1 cellular context compared by ENCODE assay signal in genomic region chr19:33291623-33292534, GRCh38.
TF ChIP-seq lines count a peak whose summit lies in the region.

No MANE protein-coding gene starts in this region.

TF ChIP-seq in HepG2, 621 proteins besides CTCF, POLR2A, EP300 and RAD21 (continued from another document and continues in another):
- no peak for TF ChIP-seq SP4 (CRISPR knock-in tag; IDR thresholded peaks at IDR 0.05)
- TF ChIP-seq ZBTB14 (CRISPR knock-in tag; IDR thresholded peaks at IDR 0.05) = no peak
- TF ChIP-seq ZNF619 (CRISPR knock-in tag; IDR thresholded peaks at IDR 0.05) = no peak
- TF ChIP-seq IRX3 (CRISPR knock-in tag; IDR thresholded peaks at IDR 0.05; ENCODE audit: borderline replicate concordance, low read depth) = no peak
- TF ChIP-seq STAT5B (CRISPR knock-in tag; IDR thresholded peaks at IDR 0.05) = no peak
- TF ChIP-seq SNRNP70 (IDR thresholded peaks at IDR 0.05; ENCODE audit: low read depth, low read length) = no peak
- no peak for TF ChIP-seq NFYC (CRISPR knock-in tag; IDR thresholded peaks at IDR 0.05)
- TF ChIP-seq NONO (IDR thresholded peaks at IDR 0.05) = no peak
- no peak for TF ChIP-seq NONO (CRISPR knock-in tag; conservative IDR thresholded peaks at IDR 0.05)
- TF ChIP-seq MXD3 (CRISPR knock-in tag; IDR thresholded peaks at IDR 0.05) = no peak
- TF ChIP-seq HBP1 (CRISPR knock-in tag; IDR thresholded peaks at IDR 0.05; ENCODE audit: low read depth) = 0 out of 2 replicates have a peak, but pooled peaks have one; percentile 7
- TF ChIP-seq ZNF280D (CRISPR knock-in tag; IDR thresholded peaks at IDR 0.05) = peak; percentile 28; the same call in 1 of the 2 replicates
- no peak for TF ChIP-seq ATF7 (IDR thresholded peaks at IDR 0.05)
- no peak for TF ChIP-seq ATF7 (CRISPR knock-in tag; IDR thresholded peaks at IDR 0.05)
- 0 out of 2 replicates have a peak, but pooled peaks have one; percentile 68 for TF ChIP-seq SRY (CRISPR knock-in tag; IDR thresholded peaks at IDR 0.05)
- no peak for TF ChIP-seq PHF5A (CRISPR knock-in tag; IDR thresholded peaks at IDR 0.05; ENCODE audit: low read depth, unreplicated experiment)
- TF ChIP-seq MLXIP (CRISPR knock-in tag; IDR thresholded peaks at IDR 0.05; ENCODE audit: borderline replicate concordance) = no peak
- no peak for TF ChIP-seq TAF1 (CRISPR knock-in tag; IDR thresholded peaks at IDR 0.05)
- TF ChIP-seq PITX1 (CRISPR knock-in tag; IDR thresholded peaks at IDR 0.05) = no peak
- no peak for TF ChIP-seq ZGPAT (CRISPR knock-in tag; IDR thresholded peaks at IDR 0.05)
- no peak for TF ChIP-seq ZNF354B (CRISPR knock-in tag; IDR thresholded peaks at IDR 0.05)
- TF ChIP-seq CERS6 (CRISPR knock-in tag; IDR thresholded peaks at IDR 0.05) = no peak
- TF ChIP-seq ZBTB37 (CRISPR knock-in tag; IDR thresholded peaks at IDR 0.05) = no peak
- TF ChIP-seq ZNF878 (CRISPR knock-in tag; IDR thresholded peaks at IDR 0.05) = no peak
- TF ChIP-seq ELK4 (CRISPR knock-in tag; IDR thresholded peaks at IDR 0.05; ENCODE audit: borderline replicate concordance) = no peak
- no peak for TF ChIP-seq ZBTB43 (CRISPR knock-in tag; conservative IDR thresholded peaks at IDR 0.05)
- 0 out of 2 replicates have a peak, but pooled peaks have one; percentile 26 for TF ChIP-seq HNRNPL (IDR thresholded peaks at IDR 0.05; ENCODE audit: low read depth, low read length)
- no peak for TF ChIP-seq ZMAT3 (CRISPR knock-in tag; conservative IDR thresholded peaks at IDR 0.05)
- TF ChIP-seq ZSCAN25 (CRISPR knock-in tag; IDR thresholded peaks at IDR 0.05) = no peak
- TF ChIP-seq ZNF362 (CRISPR knock-in tag; IDR thresholded peaks at IDR 0.05; ENCODE audit: borderline replicate concordance) = no peak
- TF ChIP-seq ZMYM3 (CRISPR knock-in tag; IDR thresholded peaks at IDR 0.05) = peak; percentile 72
- TF ChIP-seq ZXDC (CRISPR knock-in tag; IDR thresholded peaks at IDR 0.05) = no peak
- no peak for TF ChIP-seq ZNF567 (CRISPR knock-in tag; IDR thresholded peaks at IDR 0.05; ENCODE audit: borderline replicate concordance)
- TF ChIP-seq ZNF850 (CRISPR knock-in tag; conservative IDR thresholded peaks at IDR 0.05) = no peak
- TF ChIP-seq ZSCAN5A (CRISPR knock-in tag; IDR thresholded peaks at IDR 0.05; ENCODE audit: borderline replicate concordance) = no peak
